ENCODE assay signal across 10 cellular contexts in the genomic region with DNA sequence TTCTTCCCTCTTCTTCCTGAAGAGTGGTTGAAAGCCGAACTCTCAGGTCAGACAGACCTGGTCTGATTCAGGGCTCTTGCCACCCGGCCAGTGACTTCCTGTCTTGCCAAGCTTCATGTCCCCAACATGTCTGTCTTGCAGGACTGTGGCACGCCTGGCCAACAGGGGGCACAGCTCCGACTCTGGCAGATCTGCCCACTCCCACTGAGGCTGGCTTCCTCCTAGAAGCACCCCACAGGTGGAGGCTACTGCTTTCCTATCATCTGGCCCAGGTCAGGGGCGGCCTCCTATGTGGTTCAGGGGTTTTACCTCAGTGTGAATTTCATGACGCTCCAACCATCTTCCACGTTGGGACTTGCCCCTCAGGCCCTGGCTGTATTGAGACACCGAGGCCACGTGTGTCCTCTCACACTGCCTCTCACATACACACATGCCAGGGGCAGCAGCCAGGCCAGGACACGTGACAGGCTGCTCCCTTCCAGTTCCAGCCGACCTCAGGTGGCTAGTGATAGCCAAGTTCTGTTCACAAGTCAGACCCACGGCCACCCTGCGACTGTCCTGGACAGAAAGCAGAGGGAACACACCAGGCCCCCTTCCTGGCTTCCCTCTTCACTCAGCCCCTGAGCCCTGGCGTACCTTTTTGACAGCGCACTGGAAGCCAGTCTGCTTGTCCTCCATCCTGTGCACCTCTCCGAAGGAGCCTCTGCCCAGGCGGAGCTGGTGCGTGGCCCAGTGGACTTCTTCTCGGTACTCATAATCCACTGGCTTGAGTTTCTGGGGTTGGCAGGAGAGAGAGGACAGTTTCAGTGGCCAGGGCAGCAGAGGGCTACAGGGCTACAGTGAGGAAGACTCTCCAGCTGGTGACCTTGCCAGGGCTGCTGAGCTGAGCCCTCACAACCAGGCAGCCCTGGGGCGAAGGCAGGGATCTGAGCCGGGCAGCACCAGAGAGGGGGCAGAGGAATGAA. TPM values are rescaled to one million over a fixed set of nuclear protein-coding genes. Genes with fewer than 3 reads are reported as not detected.
A peak's percentile ranks its signal among the peaks of the same experiment; 100 is the strongest.
DNase-seq lines count a peak whose midpoint lies in the region; ATAC-seq and TF ChIP-seq lines count a peak whose summit lies in the region.
"Had no signal": no experiment of that assay in that cellular context is flagged by ENCODE, and none has a peak within 500 bp of the region (broad histone marks: within the 10 kb centered on the region; RNA-seq: fewer than 3 reads in every experiment).

No MANE protein-coding gene starts in this region.

- in situ Hi-C loops in GM13976 (cut with MboI; ENCODE audit: low sequenced_read_pairs, unreplicated experiment), result no loop called here

- WGBS in smooth muscle cell (ENCODE audit: low lambda C conversion rate), result 95% methylated on average over 21 of the region's 21 CpGs

- H4K20me1 ChIP-seq in smooth muscle cell (ENCODE audit: low read depth), result no peaks in the 10 kb centered on the region

- no peaks in the 10 kb centered on the region for H3K79me2 ChIP-seq in smooth muscle cell (ENCODE audit: low read depth)

- H3K36me3 ChIP-seq in WERI-Rb-1, result peaks cover 79% of the 10 kb centered on the region
- H3K36me3 ChIP-seq in smooth muscle cell (ENCODE audit: low read depth), result no peaks in the 10 kb centered on the region

- no peak for ATAC-seq in GM18502 (IDR thresholded peaks at IDR 0.05; ENCODE audit: poor library complexity, unreplicated experiment)
- ATAC-seq in HG02870 (IDR thresholded peaks at IDR 0.05; ENCODE audit: unreplicated experiment), result no peak
- ATAC-seq in HG03159 (IDR thresholded peaks at IDR 0.05; ENCODE audit: unreplicated experiment), result no peak

- no peak overlapping the region for H2AFZ ChIP-seq in smooth muscle cell (ENCODE audit: low read depth)

- H3K27me3 ChIP-seq in WERI-Rb-1 (ENCODE audit: insufficient read depth, low read depth, severe bottlenecking) (no peaks in the 10 kb centered on the region), smooth muscle cell (ENCODE audit: low read depth) (no peaks in the 10 kb centered on the region)

- no peak overlapping the region for H3K4me2 ChIP-seq in smooth muscle cell

- no peaks in the 10 kb centered on the region for H3K9me3 ChIP-seq in WERI-Rb-1 (ENCODE audit: severe bottlenecking)
- no peaks in the 10 kb centered on the region for H3K9me3 ChIP-seq in smooth muscle cell (replicated peaks; ENCODE audit: low read depth)
- H3K9me3 ChIP-seq: thoracic aorta had no signal

- DNase-seq in GM13976 (ENCODE audit: low spot score) (no peak), WERI-Rb-1 (peak; percentile 48), epithelial cell of prostate (ENCODE audit: low read depth, low spot score) (no peak), smooth muscle cell (lab: John Stamatoyannopoulos, UW; ENCODE audit: unreplicated experiment) (no peak), OCI-M2 (lab: John Stamatoyannopoulos, UW; ENCODE audit: unreplicated experiment) (no peak)

- H3K4me1 ChIP-seq in smooth muscle cell (ENCODE audit: low read depth), result no peaks in the 10 kb centered on the region

- H3K27ac ChIP-seq in WERI-Rb-1 (peak overlapping the region; percentile 7; the same call in 1 of the 2 replicates), epithelial cell of prostate (peak overlapping the region; percentile 14), smooth muscle cell (ENCODE audit: low read depth) (no peak overlapping the region)
- H3K27ac ChIP-seq: thoracic aorta had no signal

- no peaks in the 10 kb centered on the region for H3F3A ChIP-seq in smooth muscle cell (ENCODE audit: low read depth)

- H3K4me3 ChIP-seq in WERI-Rb-1 (ENCODE audit: low read depth, low read length), result no peak overlapping the region
- no peak overlapping the region for H3K4me3 ChIP-seq in smooth muscle cell
- H3K4me3 ChIP-seq: thoracic aorta had no signal

- no peak overlapping the region for H3K9ac ChIP-seq in smooth muscle cell (ENCODE audit: low read depth)

- TF ChIP-seq CTCF in GM13976 (IDR thresholded peaks at IDR 0.05; ENCODE audit: borderline replicate concordance, control extremely low read depth, extremely low read depth, insufficient read depth, missing control alignments) (peak; percentile 34), WERI-Rb-1 (IDR thresholded peaks at IDR 0.05; ENCODE audit: low read depth, low read length) (peak; percentile 59), smooth muscle cell (IDR thresholded peaks at IDR 0.05; ENCODE audit: borderline replicate concordance, insufficient read depth, poor library complexity, severe bottlenecking) (peak; percentile 15)

RNA-seq across cellular contexts. Expression of a gene that starts 22.6 kb away (rescaled TPM):
- not detected in 2 replicates for total RNA-seq in smooth muscle cell
- 0.27 TPM in 1 of 2 replicates, not detected in the other for polyA plus RNA-seq in smooth muscle cell
- total RNA-seq: glomerular endothelial cell, thoracic aorta had no signal

RNA-seq across cellular contexts. Expression of a gene that starts 32.4 kb away (rescaled TPM):
- total RNA-seq in smooth muscle cell, result 1.5 and 1.7 TPM in 2 replicates
- polyA plus RNA-seq in smooth muscle cell, result 1.8 and 2.7 TPM in 2 replicates
